Comparison of ENCODE assay signal across 16 cellular contexts in the genomic region with DNA sequence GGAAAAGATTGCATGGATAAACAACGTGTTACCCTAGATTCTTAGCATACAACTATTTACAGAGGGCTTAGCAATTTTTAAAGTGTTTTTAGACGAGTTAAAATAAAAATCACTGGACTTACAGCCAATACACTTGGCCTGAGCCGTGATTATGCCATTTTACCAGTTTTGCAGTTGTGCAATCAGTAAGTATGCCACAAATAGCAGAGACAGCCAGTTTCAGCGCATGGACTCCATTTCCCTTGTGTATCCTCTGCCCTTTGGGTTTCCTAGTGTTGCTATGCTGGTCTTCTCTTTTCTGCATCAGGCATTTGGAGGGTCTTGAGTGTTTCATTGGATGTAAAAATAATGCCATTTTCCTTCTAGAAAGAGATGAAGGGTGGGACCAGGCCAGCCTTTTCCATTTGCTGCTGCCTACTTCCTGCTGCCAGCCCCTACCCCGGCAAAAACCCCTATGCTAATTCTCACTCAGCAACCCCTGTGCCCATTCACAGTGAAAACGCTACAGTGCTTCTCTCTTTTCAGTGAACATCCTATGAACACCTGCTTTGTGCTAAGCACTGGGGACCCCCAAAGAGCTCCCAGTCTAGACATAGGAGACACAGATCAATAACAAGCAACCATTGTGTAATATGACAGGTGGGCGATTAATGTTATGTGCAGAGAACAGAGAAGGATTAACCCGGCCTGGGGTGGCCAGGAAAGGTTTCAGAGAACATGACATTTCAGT.
DNase-seq lines count a peak whose midpoint lies in the region; ATAC-seq and TF ChIP-seq lines count a peak whose summit lies in the region.
"Had no signal": no experiment of that assay in that cellular context is flagged by ENCODE, and none has a peak within 500 bp of the region (broad histone marks: within the 10 kb centered on the region; RNA-seq: fewer than 3 reads in every experiment).

No MANE protein-coding gene starts in this region.

- TF ChIP-seq RAD21 in liver (IDR thresholded peaks at IDR 0.05) = no peak

- H3K9ac ChIP-seq in liver (ENCODE audit: low read depth in 1 of 2, low read length in 2 of 2) = no peak overlapping the region

- no peaks in the 10 kb centered on the region for H3K9me3 ChIP-seq in liver (ENCODE audit: control insufficient read depth in 4 of 4, low read length in 3 of 4)
- H3K9me3 ChIP-seq: ascending aorta, upper lobe of right lung had no signal

- H3K4me3 ChIP-seq in epithelial cell of esophagus (ENCODE audit: low read length) (no peak overlapping the region), liver (ENCODE audit: low read depth in 1 of 3, low read length in 3 of 3) (no peak overlapping the region)
- H3K4me3 ChIP-seq: ascending aorta, upper lobe of right lung had no signal

- H3K36me3 ChIP-seq in liver (ENCODE audit: control insufficient read depth in 4 of 4, insufficient read depth in 3 of 4, low read depth in 1 of 4, low read length in 3 of 4) = no peaks in the 10 kb centered on the region
- H3K36me3 ChIP-seq: ascending aorta, upper lobe of right lung had no signal

- peaks cover 0 to 20% (median 18%) of the 10 kb centered on the region in 4 donors for H3K4me1 ChIP-seq in liver (ENCODE audit: control insufficient read depth in 4 of 4, insufficient read depth in 4 of 4, low read length in 3 of 4)

- ATAC-seq in Right ventricle myocardium superior (ENCODE audit: poor library complexity) (peak; percentile 62), GM19035 (IDR thresholded peaks at IDR 0.05; ENCODE audit: unreplicated experiment) (no peak)
- ATAC-seq in activated T-cell treated with anti-CD3 and anti-CD28 coated beads, Interleukin-2, amount 50 U/mL, for 4 hours = no peak
- ATAC-seq: upper lobe of right lung had no signal

- H3K27me3 ChIP-seq in liver (ENCODE audit: control insufficient read depth in 4 of 4, insufficient read depth in 4 of 4, low read length in 3 of 4) = no peaks in the 10 kb centered on the region
- H3K27me3 ChIP-seq: ascending aorta, upper lobe of right lung had no signal

- no peak overlapping the region for H3K27ac ChIP-seq in liver (ENCODE audit: low read depth in 1 of 2, low read length in 2 of 2)
- H3K27ac ChIP-seq: upper lobe of right lung had no signal

- DNase-seq in Right ventricle myocardium superior (no peak), cardiac septum (ENCODE audit: low spot score) (no peak), epithelial cell of esophagus (ENCODE audit: low read depth) (peak; percentile 36), GOT3 (lab: John Stamatoyannopoulos, UW) (no peak), occipital lobe (lab: John Stamatoyannopoulos, UW) (no peak)
- no peak for DNase-seq in activated T-cell treated with anti-CD3 and anti-CD28 coated beads, Interleukin-2, amount 50 U/mL, for 4 hours
- DNase-seq: activated CD4-positive, alpha-beta T cell treated with anti-CD3 and anti-CD28 coated beads for 4 hours; activated CD8-positive, alpha-beta memory T cell treated with anti-CD3 and anti-CD28 coated beads, Interleukin-2, amount 50 U/mL, for 4 hours; KBM-7; NCI-H510A; stimulated activated naive CD4-positive, alpha-beta T cell; T-helper 9 cell; upper lobe of right lung had no signal

- WGBS in liver = 59% methylated on average over 8 of the region's 8 CpGs

- H3K4me3 Mint-ChIP-seq in activated T-cell treated with anti-CD3 and anti-CD28 coated beads, Interleukin-2, amount 50 U/mL, for 4 hours = no peak overlapping the region

- TF ChIP-seq CTCF in epithelial cell of esophagus (IDR thresholded peaks at IDR 0.05; ENCODE audit: insufficient read depth, low read depth, low read length, missing control alignments) (no peak), liver (IDR thresholded peaks at IDR 0.05; ENCODE audit: low read depth, low read length, missing input control) (no peak)

- H3K4me1 Mint-ChIP-seq in activated T-cell treated with anti-CD3 and anti-CD28 coated beads, Interleukin-2, amount 50 U/mL, for 4 hours (ENCODE audit: low read depth) = no peaks in the 10 kb centered on the region

- intact Hi-C loops in Right ventricle myocardium superior (cut with DNase I) = no loop called here
- intact Hi-C loops in cardiac septum (cut with DNase I) = no loop called here

- H3K27me3 Mint-ChIP-seq in activated T-cell treated with anti-CD3 and anti-CD28 coated beads, Interleukin-2, amount 50 U/mL, for 4 hours (ENCODE audit: low read depth) = peaks cover 23% of the 10 kb centered on the region

- H3K9me3 Mint-ChIP-seq in activated T-cell treated with anti-CD3 and anti-CD28 coated beads, Interleukin-2, amount 50 U/mL, for 4 hours = no peaks in the 10 kb centered on the region

- no peaks in the 10 kb centered on the region for H3K36me3 Mint-ChIP-seq in activated T-cell treated with anti-CD3 and anti-CD28 coated beads, Interleukin-2, amount 50 U/mL, for 4 hours (ENCODE audit: insufficient read depth)

TF ChIP-seq in liver, 16 proteins besides CTCF, POLR2A, EP300 and RAD21:
- no peak for TF ChIP-seq JUND (IDR thresholded peaks at IDR 0.05)
- TF ChIP-seq YY1 (IDR thresholded peaks at IDR 0.05) = peak; percentile 41
- no peak for TF ChIP-seq RXRA (IDR thresholded peaks at IDR 0.05)
